Comparison of ENCODE assay signal across 25 cellular contexts in the genomic region with DNA sequence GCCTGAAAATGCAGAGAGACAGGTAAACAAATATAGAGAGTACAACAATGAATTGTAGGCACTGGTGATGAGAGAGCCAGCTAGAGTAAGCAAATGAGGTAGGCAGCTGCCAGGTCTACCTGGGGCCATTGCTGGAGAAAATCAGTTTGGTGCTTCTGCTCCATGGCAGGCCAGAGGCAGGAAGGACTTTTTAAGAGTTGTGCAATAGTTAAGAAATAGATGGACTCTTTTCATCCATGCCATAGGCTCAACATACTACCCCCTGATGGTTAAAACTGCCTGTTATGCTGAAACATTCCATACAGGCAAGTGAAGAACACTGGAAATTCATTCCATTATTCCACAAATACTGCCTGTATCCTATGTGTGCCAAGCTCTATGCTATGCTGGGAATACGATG.
"Had no signal": no experiment of that assay in that cellular context is flagged by ENCODE, and none has a peak within 500 bp of the region (broad histone marks: within the 10 kb centered on the region; RNA-seq: fewer than 3 reads in every experiment).

No MANE protein-coding gene starts in this region.

- DNase-seq: activated CD4-positive, alpha-beta T cell treated with anti-CD3 and anti-CD28 coated beads, Interleukin-2, amount 10 ng/mL, durations not matched to agents 24 days and 14 days; activated CD4-positive, alpha-beta T cell treated with anti-CD3 and anti-CD28 coated beads, Interleukin-2, amount 50 U/mL, for 4 hours; activated CD8-positive, alpha-beta T cell treated with anti-CD3 and anti-CD28 coated beads for 36 hours; activated gamma-delta T cell; activated naive CD4-positive, alpha-beta T cell treated with Interleukin-2 at 50 U/mL for 16 hours; activated T-cell treated with anti-CD3 and anti-CD28 coated beads, Interleukin-2, amount 50 U/mL, for 1 hour; Karpas-422; NCI-H1048; NCI-H1105 treated with DMSO at 0.1 percent for 48 hours; NCI-H1436; NCI-H1694; NCI-H1930; NCI-H2081 treated with DMSO at 0.1 percent for 48 hours; NCI-H226; NCI-H446 treated with DMSO at 0.1 percent for 48 hours; NCI-H524; PC-9; SIG-M5; T-helper 1 cell; T-helper 2 cell; T-helper 9 cell had no signal

- H3K36me3 ChIP-seq: ascending aorta had no signal

- H3K4me3 ChIP-seq: ascending aorta, PC-9 had no signal

- H3K4me1 ChIP-seq: ascending aorta had no signal

- H3K27me3 ChIP-seq: ascending aorta had no signal

- ATAC-seq: activated CD8-positive, alpha-beta T cell treated with anti-CD3 and anti-CD28 coated beads for 36 hours; activated naive CD4-positive, alpha-beta T cell treated with anti-CD3 and anti-CD28 coated beads, Interleukin-2, amount 50 U/mL, for 72 hours; Right ventricle myocardium inferior; SK-N-SH treated with all-trans-retinoic acid at 6 μM for 48 hours had no signal

- H3K9me3 ChIP-seq: ascending aorta had no signal
